Comparison of ENCODE assay signal across 1 cellular context in genomic region chr13:106587787-106588186, GRCh38.
TF ChIP-seq lines count a peak whose summit lies in the region.

No MANE protein-coding gene starts in this region.

TF ChIP-seq in HepG2, 621 proteins besides CTCF, POLR2A, EP300 and RAD21:
- no peak for TF ChIP-seq MYNN (CRISPR knock-in tag; IDR thresholded peaks at IDR 0.05; ENCODE audit: low read depth)
- TF ChIP-seq MAF1 (CRISPR knock-in tag; IDR thresholded peaks at IDR 0.05; ENCODE audit: borderline replicate concordance) = no peak
- TF ChIP-seq KDM3A (CRISPR knock-in tag; IDR thresholded peaks at IDR 0.05; ENCODE audit: low read depth) = no peak
- no peak for TF ChIP-seq TRAFD1 (CRISPR knock-in tag; IDR thresholded peaks at IDR 0.05; ENCODE audit: borderline replicate concordance)
- no peak for TF ChIP-seq ZNF83 (CRISPR knock-in tag; IDR thresholded peaks at IDR 0.05; ENCODE audit: borderline replicate concordance)
- TF ChIP-seq ZNF563 (CRISPR knock-in tag; IDR thresholded peaks at IDR 0.05) = no peak
- TF ChIP-seq ISL2 (CRISPR knock-in tag; IDR thresholded peaks at IDR 0.05) = no peak
- TF ChIP-seq ZSCAN20 (CRISPR knock-in tag; IDR thresholded peaks at IDR 0.05; ENCODE audit: borderline replicate concordance) = no peak
- TF ChIP-seq ARID3A (IDR thresholded peaks at IDR 0.05; ENCODE audit: low read depth, low read length) = 0 out of 2 replicates have a peak, but pooled peaks have one; percentile 11
- TF ChIP-seq GATAD2A (CRISPR knock-in tag; IDR thresholded peaks at IDR 0.05) = 0 out of 2 replicates have a peak, but pooled peaks have one; percentile 15
- no peak for TF ChIP-seq TOPORS (CRISPR knock-in tag; IDR thresholded peaks at IDR 0.05)
- TF ChIP-seq PRMT3 (CRISPR knock-in tag; IDR thresholded peaks at IDR 0.05; ENCODE audit: borderline replicate concordance, low read depth) = no peak
- no peak for TF ChIP-seq ZNF101 (CRISPR knock-in tag; IDR thresholded peaks at IDR 0.05; ENCODE audit: borderline replicate concordance, low read depth)
- TF ChIP-seq SOX6 (IDR thresholded peaks at IDR 0.05) = no peak
- peak; percentile 66 for TF ChIP-seq SOX6 (CRISPR knock-in tag; IDR thresholded peaks at IDR 0.05)
- TF ChIP-seq ETV5 (CRISPR knock-in tag; IDR thresholded peaks at IDR 0.05; ENCODE audit: borderline replicate concordance) = peak; percentile 18; the same call in 1 of the 2 replicates
- TF ChIP-seq ZNF598 (CRISPR knock-in tag; IDR thresholded peaks at IDR 0.05; ENCODE audit: borderline replicate concordance) = no peak
- TF ChIP-seq FOXP1 (IDR thresholded peaks at IDR 0.05) = no peak
- peak; percentile 78 for TF ChIP-seq FOXP1 (CRISPR knock-in tag; IDR thresholded peaks at IDR 0.05)
- no peak for TF ChIP-seq ZNF17 (CRISPR knock-in tag; IDR thresholded peaks at IDR 0.05)
- TF ChIP-seq, protein P1, sequence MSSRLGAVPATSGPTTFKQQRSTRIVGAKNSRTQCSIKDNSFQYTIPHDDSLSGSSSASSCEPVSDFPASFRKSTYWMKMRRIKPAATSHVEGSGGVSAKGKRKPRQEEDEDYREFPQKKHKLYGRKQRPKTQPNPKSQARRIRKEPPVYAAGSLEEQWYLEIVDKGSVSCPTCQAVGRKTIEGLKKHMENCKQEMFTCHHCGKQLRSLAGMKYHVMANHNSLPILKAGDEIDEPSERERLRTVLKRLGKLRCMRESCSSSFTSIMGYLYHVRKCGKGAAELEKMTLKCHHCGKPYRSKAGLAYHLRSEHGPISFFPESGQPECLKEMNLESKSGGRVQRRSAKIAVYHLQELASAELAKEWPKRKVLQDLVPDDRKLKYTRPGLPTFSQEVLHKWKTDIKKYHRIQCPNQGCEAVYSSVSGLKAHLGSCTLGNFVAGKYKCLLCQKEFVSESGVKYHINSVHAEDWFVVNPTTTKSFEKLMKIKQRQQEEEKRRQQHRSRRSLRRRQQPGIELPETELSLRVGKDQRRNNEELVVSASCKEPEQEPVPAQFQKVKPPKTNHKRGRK (CRISPR knock-in tag; IDR thresholded peaks at IDR 0.05) = no peak
- no peak for TF ChIP-seq TRIM24 (CRISPR knock-in tag; IDR thresholded peaks at IDR 0.05)
- no peak for TF ChIP-seq BORCS8-MEF2B (CRISPR knock-in tag; IDR thresholded peaks at IDR 0.05)
- peak; percentile 73 for TF ChIP-seq FOXA3 (CRISPR knock-in tag; IDR thresholded peaks at IDR 0.05)
- no peak for TF ChIP-seq CERS6 (CRISPR knock-in tag; IDR thresholded peaks at IDR 0.05)
- no peak for TF ChIP-seq MBNL3 (CRISPR knock-in tag; conservative IDR thresholded peaks at IDR 0.05)
- TF ChIP-seq SOX5 (CRISPR knock-in tag; IDR thresholded peaks at IDR 0.05; ENCODE audit: borderline replicate concordance) = peak; percentile 85
- no peak for TF ChIP-seq YEATS2 (CRISPR knock-in tag; IDR thresholded peaks at IDR 0.05; ENCODE audit: borderline replicate concordance)
- no peak for TF ChIP-seq ARNTL (CRISPR knock-in tag; IDR thresholded peaks at IDR 0.05)
- no peak for TF ChIP-seq PAWR (CRISPR knock-in tag; IDR thresholded peaks at IDR 0.05; ENCODE audit: borderline replicate concordance)
- TF ChIP-seq ARID5B (CRISPR knock-in tag; IDR thresholded peaks at IDR 0.05) = peak; percentile 60
- TF ChIP-seq, protein P2, sequence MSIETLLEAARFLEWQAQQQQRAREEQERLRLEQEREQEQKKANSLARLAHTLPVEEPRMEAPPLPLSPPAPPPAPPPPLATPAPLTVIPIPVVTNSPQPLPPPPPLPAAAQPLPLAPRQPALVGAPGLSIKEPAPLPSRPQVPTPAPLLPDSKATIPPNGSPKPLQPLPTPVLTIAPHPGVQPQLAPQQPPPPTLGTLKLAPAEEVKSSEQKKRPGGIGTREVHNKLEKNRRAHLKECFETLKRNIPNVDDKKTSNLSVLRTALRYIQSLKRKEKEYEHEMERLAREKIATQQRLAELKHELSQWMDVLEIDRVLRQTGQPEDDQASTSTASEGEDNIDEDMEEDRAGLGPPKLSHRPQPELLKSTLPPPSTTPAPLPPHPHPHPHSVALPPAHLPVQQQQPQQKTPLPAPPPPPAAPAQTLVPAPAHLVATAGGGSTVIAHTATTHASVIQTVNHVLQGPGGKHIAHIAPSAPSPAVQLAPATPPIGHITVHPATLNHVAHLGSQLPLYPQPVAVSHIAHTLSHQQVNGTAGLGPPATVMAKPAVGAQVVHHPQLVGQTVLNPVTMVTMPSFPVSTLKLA (IDR thresholded peaks at IDR 0.05) = no peak
- TF ChIP-seq SP5 (CRISPR knock-in tag; IDR thresholded peaks at IDR 0.05; ENCODE audit: borderline replicate concordance, low read depth) = peak; percentile 88
- TF ChIP-seq PHF21A (CRISPR knock-in tag; IDR thresholded peaks at IDR 0.05) = no peak
- TF ChIP-seq, protein P3, sequence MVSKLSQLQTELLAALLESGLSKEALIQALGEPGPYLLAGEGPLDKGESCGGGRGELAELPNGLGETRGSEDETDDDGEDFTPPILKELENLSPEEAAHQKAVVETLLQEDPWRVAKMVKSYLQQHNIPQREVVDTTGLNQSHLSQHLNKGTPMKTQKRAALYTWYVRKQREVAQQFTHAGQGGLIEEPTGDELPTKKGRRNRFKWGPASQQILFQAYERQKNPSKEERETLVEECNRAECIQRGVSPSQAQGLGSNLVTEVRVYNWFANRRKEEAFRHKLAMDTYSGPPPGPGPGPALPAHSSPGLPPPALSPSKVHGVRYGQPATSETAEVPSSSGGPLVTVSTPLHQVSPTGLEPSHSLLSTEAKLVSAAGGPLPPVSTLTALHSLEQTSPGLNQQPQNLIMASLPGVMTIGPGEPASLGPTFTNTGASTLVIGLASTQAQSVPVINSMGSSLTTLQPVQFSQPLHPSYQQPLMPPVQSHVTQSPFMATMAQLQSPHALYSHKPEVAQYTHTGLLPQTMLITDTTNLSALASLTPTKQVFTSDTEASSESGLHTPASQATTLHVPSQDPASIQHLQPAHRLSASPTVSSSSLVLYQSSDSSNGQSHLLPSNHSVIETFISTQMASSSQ (IDR thresholded peaks at IDR 0.05; ENCODE audit: low read depth) = no peak
- TF ChIP-seq, protein P3 (CRISPR knock-in tag; IDR thresholded peaks at IDR 0.05; ENCODE audit: borderline replicate concordance) = no peak
- TF ChIP-seq FOXA1 (IDR thresholded peaks at IDR 0.05) = no peak
- peak; percentile 71; the same call in 1 of the 2 replicates for TF ChIP-seq FOXA1 (CRISPR knock-in tag; IDR thresholded peaks at IDR 0.05)
- TF ChIP-seq SAP130 (CRISPR knock-in tag; IDR thresholded peaks at IDR 0.05; ENCODE audit: low read depth) = peak; percentile 45; the same call in 1 of the 2 replicates
- TF ChIP-seq SOX13 (IDR thresholded peaks at IDR 0.05) = no peak
- TF ChIP-seq SOX13 (CRISPR knock-in tag; conservative IDR thresholded peaks at IDR 0.05 in 1 of 2, IDR thresholded peaks at IDR 0.05 in 1 of 2) = peak in 1 of 2 experiments; percentile 93; a peak in 2 of 4 replicates
- TF ChIP-seq ZBTB3 (CRISPR knock-in tag; IDR thresholded peaks at IDR 0.05; ENCODE audit: borderline replicate concordance, low read depth) = no peak
- TF ChIP-seq BCL6 (CRISPR knock-in tag; IDR thresholded peaks at IDR 0.05) = peak; percentile 38; the same call in 1 of the 2 replicates
- no peak for TF ChIP-seq KDM4B (CRISPR knock-in tag; IDR thresholded peaks at IDR 0.05)
- TF ChIP-seq ELF1 (CRISPR knock-in tag; IDR thresholded peaks at IDR 0.05) = 0 out of 2 replicates have a peak, but pooled peaks have one; percentile 20
- 0 out of 2 replicates have a peak, but pooled peaks have one; percentile 32 for TF ChIP-seq ELF3 (CRISPR knock-in tag; IDR thresholded peaks at IDR 0.05)
- TF ChIP-seq ZC3H13 (CRISPR knock-in tag; IDR thresholded peaks at IDR 0.05) = no peak
- TF ChIP-seq FOXO1 (CRISPR knock-in tag; IDR thresholded peaks at IDR 0.05) = peak; percentile 58; the same call in 1 of the 2 replicates
- TF ChIP-seq, protein P4, sequence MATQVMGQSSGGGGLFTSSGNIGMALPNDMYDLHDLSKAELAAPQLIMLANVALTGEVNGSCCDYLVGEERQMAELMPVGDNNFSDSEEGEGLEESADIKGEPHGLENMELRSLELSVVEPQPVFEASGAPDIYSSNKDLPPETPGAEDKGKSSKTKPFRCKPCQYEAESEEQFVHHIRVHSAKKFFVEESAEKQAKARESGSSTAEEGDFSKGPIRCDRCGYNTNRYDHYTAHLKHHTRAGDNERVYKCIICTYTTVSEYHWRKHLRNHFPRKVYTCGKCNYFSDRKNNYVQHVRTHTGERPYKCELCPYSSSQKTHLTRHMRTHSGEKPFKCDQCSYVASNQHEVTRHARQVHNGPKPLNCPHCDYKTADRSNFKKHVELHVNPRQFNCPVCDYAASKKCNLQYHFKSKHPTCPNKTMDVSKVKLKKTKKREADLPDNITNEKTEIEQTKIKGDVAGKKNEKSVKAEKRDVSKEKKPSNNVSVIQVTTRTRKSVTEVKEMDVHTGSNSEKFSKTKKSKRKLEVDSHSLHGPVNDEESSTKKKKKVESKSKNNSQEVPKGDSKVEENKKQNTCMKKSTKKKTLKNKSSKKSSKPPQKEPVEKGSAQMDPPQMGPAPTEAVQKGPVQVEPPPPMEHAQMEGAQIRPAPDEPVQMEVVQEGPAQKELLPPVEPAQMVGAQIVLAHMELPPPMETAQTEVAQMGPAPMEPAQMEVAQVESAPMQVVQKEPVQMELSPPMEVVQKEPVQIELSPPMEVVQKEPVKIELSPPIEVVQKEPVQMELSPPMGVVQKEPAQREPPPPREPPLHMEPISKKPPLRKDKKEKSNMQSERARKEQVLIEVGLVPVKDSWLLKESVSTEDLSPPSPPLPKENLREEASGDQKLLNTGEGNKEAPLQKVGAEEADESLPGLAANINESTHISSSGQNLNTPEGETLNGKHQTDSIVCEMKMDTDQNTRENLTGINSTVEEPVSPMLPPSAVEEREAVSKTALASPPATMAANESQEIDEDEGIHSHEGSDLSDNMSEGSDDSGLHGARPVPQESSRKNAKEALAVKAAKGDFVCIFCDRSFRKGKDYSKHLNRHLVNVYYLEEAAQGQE (IDR thresholded peaks at IDR 0.05; ENCODE audit: borderline replicate concordance in 1 of 2, low read depth in 1 of 2, low read length in 2 of 2) = no peak
